15 cellular contexts compared by ENCODE assay signal in genomic region chr17:81479175-81479574, GRCh38. TPM values are rescaled to one million over a fixed set of nuclear protein-coding genes. Genes with fewer than 3 reads are reported as not detected.
"Had no signal": no experiment of that assay in that cellular context is flagged by ENCODE, and none has a peak within 500 bp of the region (broad histone marks: within the 10 kb centered on the region; RNA-seq: fewer than 3 reads in every experiment).

No MANE protein-coding gene starts in this region.

- H3K9me3 ChIP-seq: ascending aorta, prostate gland, sigmoid colon had no signal

- ATAC-seq: activated CD8-positive, alpha-beta T cell treated with anti-CD3 and anti-CD28 coated beads, Interleukin-2, amount 10 ng/mL, durations not matched to agents 7 days and 5 days; T-cell had no signal

- H3K36me3 ChIP-seq: ascending aorta, prostate gland, sigmoid colon had no signal

- H3K27me3 ChIP-seq: ascending aorta, dorsolateral prefrontal cortex had no signal

- DNase-seq: activated CD4-positive, alpha-beta T cell treated with anti-CD3 and anti-CD28 coated beads for 4 hours; activated CD8-positive, alpha-beta memory T cell treated with anti-CD3 and anti-CD28 coated beads, Interleukin-2, amount 50 U/mL, for 48 hours; activated CD8-positive, alpha-beta T cell treated with anti-CD3 and anti-CD28 coated beads, Interleukin-2, amount 10 ng/mL, durations not matched to agents 7 days and 5 days; activated naive CD4-positive, alpha-beta T cell; occipital lobe; sigmoid colon; stimulated activated CD4-positive, alpha-beta T cell treated with anti-CD3 and anti-CD28 coated beads, Interleukin-2, amount 100 ng/mL, for 24 hours; stimulated activated naive CD4-positive, alpha-beta T cell; T-cell; T1000; trophoblast cell had no signal

- H3K27ac ChIP-seq: ascending aorta, prostate gland, sigmoid colon, VCaP had no signal

- H3K4me3 ChIP-seq: ascending aorta, dorsolateral prefrontal cortex, prostate gland, sigmoid colon had no signal

RNA-seq across cellular contexts. Expression of gene FSCN2, which starts 49.0 kb away (rescaled TPM):
- total RNA-seq: ascending aorta had no signal
